In genomic region chr2:343355-343754, GRCh38 we compare ENCODE assay signal across 30 cellular contexts. TPM values are rescaled to one million over a fixed set of nuclear protein-coding genes. Genes with fewer than 3 reads are reported as not detected.
"Had no signal": no experiment of that assay in that cellular context is flagged by ENCODE, and none has a peak within 500 bp of the region (broad histone marks: within the 10 kb centered on the region; RNA-seq: fewer than 3 reads in every experiment).

No MANE protein-coding gene starts in this region.

- H3K4me1 ChIP-seq: esophagus muscularis mucosa, foreskin keratinocyte, gastrocnemius medialis, heart left ventricle had no signal

- H3K4me3 ChIP-seq: esophagus muscularis mucosa, gastrocnemius medialis, heart left ventricle had no signal

- H3K4me3 Mint-ChIP-seq: activated CD4-positive, alpha-beta memory T cell treated with anti-CD3 and anti-CD28 coated beads for 36 hours; activated CD4-positive, alpha-beta T cell treated with anti-CD3 and anti-CD28 coated beads for 36 hours; activated CD4-positive, alpha-beta T cell treated with anti-CD3 and anti-CD28 coated beads, Interleukin-2, amount 10 ng/mL, durations not matched to agents 24 days and 14 days; activated naive CD8-positive, alpha-beta T cell; activated T-cell treated with anti-CD3 and anti-CD28 coated beads, Interleukin-2, amount 50 U/mL, for 24 hours; activated T-cell treated with anti-CD3 and anti-CD28 coated beads, Interleukin-2, amount 50 U/mL, for 72 hours; effector memory CD8-positive, alpha-beta T cell; T-helper 17 cell; T-helper 2 cell treated with Interferon-gamma antibody and Interleukin-4, amounts not matched to agents 5 μg/mL and 100 μg/mL, for 36 hours had no signal

- H3K4me1 Mint-ChIP-seq: activated CD4-positive, alpha-beta T cell treated with anti-CD3 and anti-CD28 coated beads for 36 hours; activated CD4-positive, alpha-beta T cell treated with anti-CD3 and anti-CD28 coated beads, Interleukin-2, amount 10 ng/mL, durations not matched to agents 24 days and 14 days had no signal

- H3K9me3 Mint-ChIP-seq: effector memory CD8-positive, alpha-beta T cell had no signal

- H3K36me3 ChIP-seq: brain microvascular endothelial cell, esophagus muscularis mucosa, gastrocnemius medialis, heart left ventricle had no signal

- DNase-seq: activated CD4-positive, alpha-beta memory T cell treated with anti-CD3 and anti-CD28 coated beads for 36 hours; activated CD4-positive, alpha-beta T cell treated with anti-CD3 and anti-CD28 coated beads for 36 hours; activated CD4-positive, alpha-beta T cell treated with anti-CD3 and anti-CD28 coated beads, Interleukin-2, amount 10 ng/mL, durations not matched to agents 24 days and 14 days; activated CD4-positive, CD25-positive, alpha-beta regulatory T cell; activated CD4-positive, CD25-positive, alpha-beta regulatory T cell treated with anti-CD3 and anti-CD28 coated beads, Interleukin-2, amount 50 U/mL, for 72 hours; activated CD8-positive, alpha-beta memory T cell treated with anti-CD3 and anti-CD28 coated beads, Interleukin-2, amount 50 U/mL, for 48 hours; activated gamma-delta T cell; activated naive CD4-positive, alpha-beta T cell; activated naive CD4-positive, alpha-beta T cell treated with anti-CD3 and anti-CD28 coated beads, Interleukin-2, amount 50 U/mL, for 16 hours; activated T-cell treated with anti-CD3 and anti-CD28 coated beads for 4 hours; activated T-cell treated with anti-CD3 and anti-CD28 coated beads, Interleukin-2, amount 50 U/mL, for 24 hours; activated T-cell treated with anti-CD3 and anti-CD28 coated beads, Interleukin-2, amount 50 U/mL, for 72 hours; amniotic stem cell; anterior cingulate cortex; brain microvascular endothelial cell; cortex of kidney; dermis blood vessel endothelial cell; effector CD4-positive, alpha-beta T cell; effector memory CD8-positive, alpha-beta T cell; erythroblast; foreskin keratinocyte; gastrocnemius medialis; glutamatergic neuron; heart left ventricle; T-helper 17 cell; T1000 had no signal

- H3K27ac Mint-ChIP-seq: activated CD4-positive, alpha-beta memory T cell treated with anti-CD3 and anti-CD28 coated beads for 36 hours; activated CD4-positive, alpha-beta T cell treated with anti-CD3 and anti-CD28 coated beads for 36 hours; activated CD4-positive, alpha-beta T cell treated with anti-CD3 and anti-CD28 coated beads, Interleukin-2, amount 10 ng/mL, durations not matched to agents 24 days and 14 days; activated naive CD8-positive, alpha-beta T cell; activated T-cell treated with anti-CD3 and anti-CD28 coated beads, Interleukin-2, amount 50 U/mL, for 24 hours; T-helper 17 cell; T-helper 2 cell treated with Interferon-gamma antibody and Interleukin-4, amounts not matched to agents 5 μg/mL and 100 μg/mL, for 36 hours had no signal

- H3K9me3 ChIP-seq: gastrocnemius medialis had no signal

- H3K27me3 ChIP-seq: brain microvascular endothelial cell, foreskin keratinocyte, gastrocnemius medialis, heart left ventricle had no signal

- ATAC-seq: activated CD4-positive, alpha-beta T cell treated with anti-CD3 and anti-CD28 coated beads for 36 hours; activated T-cell treated with anti-CD3 and anti-CD28 coated beads, Interleukin-2, amount 50 U/mL, for 72 hours; effector memory CD8-positive, alpha-beta T cell; foreskin keratinocyte; gastrocnemius medialis; heart left ventricle; T-helper 17 cell had no signal

- H3K27ac ChIP-seq: brain microvascular endothelial cell, esophagus muscularis mucosa, foreskin keratinocyte, gastrocnemius medialis, heart left ventricle had no signal

RNA-seq across cellular contexts. Expression of gene ALKAL2, which starts 55.5 kb away (rescaled TPM):
- total RNA-seq: activated CD4-positive, alpha-beta memory T cell treated with anti-CD3 and anti-CD28 coated beads for 36 hours; activated CD4-positive, alpha-beta T cell treated with anti-CD3 and anti-CD28 coated beads for 36 hours; bronchial epithelial cell; dermis blood vessel endothelial cell; foreskin keratinocyte; gastrocnemius medialis had no signal
- polyA plus RNA-seq: foreskin keratinocyte had no signal
